ENCODE assay signal across 1 cellular context in the genomic region with DNA sequence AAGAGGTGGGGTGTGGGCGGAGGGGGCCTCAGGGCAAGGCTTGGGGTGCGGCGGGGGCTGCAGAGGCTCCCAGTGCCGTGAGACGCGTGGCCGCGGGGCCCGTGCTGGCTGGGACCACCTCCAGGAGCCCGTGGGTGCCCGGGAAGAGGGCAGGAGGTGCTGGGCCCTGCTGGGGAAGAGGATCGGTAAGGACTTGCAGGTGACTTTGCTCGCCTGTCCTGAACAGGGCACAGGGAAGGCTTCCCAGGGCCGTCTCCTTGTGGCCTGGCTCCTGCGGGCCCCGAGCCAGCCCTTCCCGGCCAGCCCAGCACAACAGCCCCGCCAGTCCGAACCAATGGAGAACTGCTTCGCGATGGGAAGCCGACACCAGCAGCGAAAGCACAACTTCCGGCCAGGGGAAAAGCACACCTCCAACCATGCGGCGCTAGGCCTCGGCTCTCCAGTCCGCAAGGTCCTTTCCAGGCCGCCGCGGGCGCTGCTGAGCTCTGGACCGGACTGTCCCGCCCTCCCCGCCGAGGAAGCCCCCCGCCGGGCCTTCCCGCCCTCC.
TF ChIP-seq lines count a peak whose summit lies in the region.

No MANE protein-coding gene starts in this region.

TF ChIP-seq in IMR-90, 13 proteins besides CTCF, POLR2A, EP300 and RAD21:
- TF ChIP-seq, protein P1, sequence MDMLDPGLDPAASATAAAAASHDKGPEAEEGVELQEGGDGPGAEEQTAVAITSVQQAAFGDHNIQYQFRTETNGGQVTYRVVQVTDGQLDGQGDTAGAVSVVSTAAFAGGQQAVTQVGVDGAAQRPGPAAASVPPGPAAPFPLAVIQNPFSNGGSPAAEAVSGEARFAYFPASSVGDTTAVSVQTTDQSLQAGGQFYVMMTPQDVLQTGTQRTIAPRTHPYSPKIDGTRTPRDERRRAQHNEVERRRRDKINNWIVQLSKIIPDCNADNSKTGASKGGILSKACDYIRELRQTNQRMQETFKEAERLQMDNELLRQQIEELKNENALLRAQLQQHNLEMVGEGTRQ (IDR thresholded peaks at IDR 0.05; ENCODE audit: low read depth, low read length), result no peak
- TF ChIP-seq FOS (IDR thresholded peaks at IDR 0.05; ENCODE audit: low read depth, low read length) (no peak), MAFK (IDR thresholded peaks at IDR 0.05; ENCODE audit: low read depth, low read length) (no peak), CEBPB (IDR thresholded peaks at IDR 0.05; ENCODE audit: low read depth, low read length) (no peak), BHLHE40 (IDR thresholded peaks at IDR 0.05; ENCODE audit: low read depth, low read length) (no peak), MAZ (IDR thresholded peaks at IDR 0.05; ENCODE audit: borderline replicate concordance, low read depth, low read length) (no peak), SMC3 (IDR thresholded peaks at IDR 0.05; ENCODE audit: low read depth, low read length) (no peak), CHD1 (IDR thresholded peaks at IDR 0.05; ENCODE audit: low read depth, low read length) (no peak), RCOR1 (IDR thresholded peaks at IDR 0.05; ENCODE audit: insufficient replicate concordance, low read length) (no peak), NFE2L2 (IDR thresholded peaks at IDR 0.05; ENCODE audit: low read depth, low read length) (no peak), RFX5 (IDR thresholded peaks at IDR 0.05; ENCODE audit: low read depth, low read length) (no peak), MXI1 (IDR thresholded peaks at IDR 0.05; ENCODE audit: borderline replicate concordance, low read depth, low read length) (no peak)
- TF ChIP-seq, protein P2, sequence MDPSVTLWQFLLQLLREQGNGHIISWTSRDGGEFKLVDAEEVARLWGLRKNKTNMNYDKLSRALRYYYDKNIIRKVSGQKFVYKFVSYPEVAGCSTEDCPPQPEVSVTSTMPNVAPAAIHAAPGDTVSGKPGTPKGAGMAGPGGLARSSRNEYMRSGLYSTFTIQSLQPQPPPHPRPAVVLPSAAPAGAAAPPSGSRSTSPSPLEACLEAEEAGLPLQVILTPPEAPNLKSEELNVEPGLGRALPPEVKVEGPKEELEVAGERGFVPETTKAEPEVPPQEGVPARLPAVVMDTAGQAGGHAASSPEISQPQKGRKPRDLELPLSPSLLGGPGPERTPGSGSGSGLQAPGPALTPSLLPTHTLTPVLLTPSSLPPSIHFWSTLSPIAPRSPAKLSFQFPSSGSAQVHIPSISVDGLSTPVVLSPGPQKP (IDR thresholded peaks at IDR 0.05; ENCODE audit: borderline replicate concordance, low read depth, low read length), result no peak
